Comparison of ENCODE assay signal across 8 cellular contexts in the genomic region with DNA sequence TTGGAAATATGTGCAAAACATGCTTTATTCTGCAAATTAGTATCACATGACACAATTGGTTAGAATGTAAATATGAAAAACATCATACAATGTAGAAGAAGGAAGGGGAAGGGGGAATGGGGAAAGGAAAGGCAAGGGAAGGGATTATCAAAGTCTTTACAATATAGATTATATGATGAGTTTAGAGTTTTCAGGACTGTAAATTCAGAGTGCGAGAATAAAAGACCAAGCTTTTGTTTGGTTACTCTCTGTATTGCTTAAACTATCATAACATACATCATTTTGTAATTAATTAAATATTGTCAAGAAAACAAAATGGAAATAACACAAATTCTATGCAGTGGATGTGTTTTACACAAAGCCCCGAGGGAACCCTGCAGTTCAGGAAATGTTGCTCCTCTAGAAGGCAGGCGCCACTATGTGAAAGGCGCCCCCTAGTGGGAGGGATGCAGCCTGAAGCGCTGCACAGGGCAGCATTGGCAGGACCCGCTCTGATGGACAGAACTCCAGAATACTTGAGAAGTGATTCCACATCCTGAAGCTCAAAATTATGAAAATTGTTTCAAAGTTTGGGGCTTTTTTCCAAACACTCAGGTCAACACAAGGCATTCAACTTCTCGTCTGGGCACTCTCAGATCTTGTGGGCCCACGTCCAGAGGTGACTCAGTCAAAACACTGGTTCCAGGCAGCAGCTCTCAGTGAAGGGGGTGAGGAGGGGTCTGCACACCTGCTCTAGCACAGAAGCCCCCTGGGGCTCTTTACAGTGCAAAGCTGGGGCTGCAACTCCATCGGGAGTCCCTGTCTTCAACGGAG. TPM values are rescaled to one million over a fixed set of nuclear protein-coding genes. Genes with fewer than 3 reads are reported as not detected.
DNase-seq lines count a peak whose midpoint lies in the region; ATAC-seq and TF ChIP-seq lines count a peak whose summit lies in the region.

No MANE protein-coding gene starts in this region.

- DNase-seq in CD8-positive, alpha-beta T cell = peak; percentile 34 to 81 (median 65)
- DNase-seq in HK-2 (ENCODE audit: unreplicated experiment) (peak; percentile 76), RKO (ENCODE audit: low spot score) (peak; percentile 63), foreskin keratinocyte (peak; percentile 10 to 46), osteoblast (ENCODE audit: insufficient read length, low spot score, missing footprints) (peak; percentile 92), thoracic aorta (ENCODE audit: low spot score) (peak; percentile 11)

- peak; percentile 77 for ATAC-seq in CD8-positive, alpha-beta T cell
- ATAC-seq in GM19372 (IDR thresholded peaks at IDR 0.05; ENCODE audit: low read depth, unreplicated experiment) (peak; percentile 84), foreskin keratinocyte (peak; percentile 91), thoracic aorta (ENCODE audit: insufficient number of reproducible peaks, low FRiP score, low read depth) (peak; percentile 65)
- peak; percentile 85 for ATAC-seq in activated T-helper 17 cell treated with anti-CD3 and anti-CD28 coated beads, Interleukin-2, amount 50 U/mL, for 72 hours (replicated peaks)

- POLR2A ChIA-PET in CD8-positive, alpha-beta T cell (lab: Charles Lee) = interaction anchor here (0.6 kb wide), 1 partner anchor 805 kb away, joined by 4 read pairs; no protein-coding TSS in a partner anchor

- no peaks in the 10 kb centered on the region for H3K9me3 Mint-ChIP-seq in CD8-positive, alpha-beta T cell
- no peaks in the 10 kb centered on the region for H3K9me3 Mint-ChIP-seq in activated T-helper 17 cell treated with anti-CD3 and anti-CD28 coated beads, Interleukin-2, amount 50 U/mL, for 72 hours

- no peaks in the 10 kb centered on the region for H3K79me2 ChIP-seq in osteoblast (ENCODE audit: insufficient read depth, low read length)

- H3K27ac Mint-ChIP-seq in CD8-positive, alpha-beta T cell = no peak overlapping the region
- no peak overlapping the region for H3K27ac Mint-ChIP-seq in activated T-helper 17 cell treated with anti-CD3 and anti-CD28 coated beads, Interleukin-2, amount 50 U/mL, for 72 hours

- no peak overlapping the region for H3K4me2 ChIP-seq in osteoblast (ENCODE audit: insufficient read depth, low read length)

- H3K4me1 Mint-ChIP-seq in CD8-positive, alpha-beta T cell (ENCODE audit: low read depth) = peaks cover 1% of the 10 kb centered on the region
- H3K4me1 Mint-ChIP-seq in activated T-helper 17 cell treated with anti-CD3 and anti-CD28 coated beads, Interleukin-2, amount 50 U/mL, for 72 hours = no peaks in the 10 kb centered on the region

- no peaks in the 10 kb centered on the region for H3K36me3 Mint-ChIP-seq in CD8-positive, alpha-beta T cell
- H3K36me3 Mint-ChIP-seq in activated T-helper 17 cell treated with anti-CD3 and anti-CD28 coated beads, Interleukin-2, amount 50 U/mL, for 72 hours (ENCODE audit: low read depth) = no peaks in the 10 kb centered on the region

- peak; percentile 96 for TF ChIP-seq CTCF in CD8-positive, alpha-beta T cell (IDR thresholded peaks at IDR 0.05)
- TF ChIP-seq CTCF in foreskin keratinocyte (conservative IDR thresholded peaks at IDR 0.05) = peak; percentile 89
- TF ChIP-seq CTCF in osteoblast (IDR thresholded peaks at IDR 0.05; ENCODE audit: extremely low read depth, low read depth, low read length) = peak; percentile 99
- TF ChIP-seq CTCF in thoracic aorta (IDR thresholded peaks at IDR 0.05) = peak; percentile 83

- no peak overlapping the region for H2AFZ ChIP-seq in osteoblast (ENCODE audit: low read length)

- no peaks in the 10 kb centered on the region for H3K27me3 Mint-ChIP-seq in CD8-positive, alpha-beta T cell (ENCODE audit: low read depth)
- no peaks in the 10 kb centered on the region for H3K27me3 Mint-ChIP-seq in activated T-helper 17 cell treated with anti-CD3 and anti-CD28 coated beads, Interleukin-2, amount 50 U/mL, for 72 hours

- H3K4me3 ChIP-seq in CD8-positive, alpha-beta T cell (ENCODE audit: low read depth, low read length) = no peak overlapping the region
- H3K4me3 ChIP-seq in osteoblast (ENCODE audit: insufficient read depth, low read length) = no peak overlapping the region
- no peak overlapping the region for H3K4me3 ChIP-seq in thoracic aorta

- H3K9me3 ChIP-seq in CD8-positive, alpha-beta T cell (ENCODE audit: low read length) = no peaks in the 10 kb centered on the region
- H3K9me3 ChIP-seq in osteoblast (ENCODE audit: low read depth, low read length) (no peaks in the 10 kb centered on the region), thoracic aorta (no peaks in the 10 kb centered on the region)

- CTCF ChIA-PET in CD8-positive, alpha-beta T cell (lab: Charles Lee) = interaction anchor here (0.9 to 5.9 kb wide), 11 partner anchors 9 to 672 kb away, joined by 3 to 42 read pairs (median 3); partner anchors contain the start of gene TMEM254

- H3K36me3 ChIP-seq in CD8-positive, alpha-beta T cell (ENCODE audit: insufficient read depth, low read length) = no peaks in the 10 kb centered on the region
- H3K36me3 ChIP-seq in osteoblast (ENCODE audit: insufficient read depth, low read length) = no peaks in the 10 kb centered on the region
- H3K36me3 ChIP-seq in thoracic aorta = no peaks in the 10 kb centered on the region

- H3K4me3 Mint-ChIP-seq in CD8-positive, alpha-beta T cell = no peak overlapping the region
- H3K4me3 Mint-ChIP-seq in activated T-helper 17 cell treated with anti-CD3 and anti-CD28 coated beads, Interleukin-2, amount 50 U/mL, for 72 hours = no peak overlapping the region

- H3K4me1 ChIP-seq in CD8-positive, alpha-beta T cell (ENCODE audit: insufficient read depth, low read length) = no peaks in the 10 kb centered on the region
- no peaks in the 10 kb centered on the region for H3K4me1 ChIP-seq in foreskin keratinocyte
- no peaks in the 10 kb centered on the region for H3K4me1 ChIP-seq in osteoblast (ENCODE audit: insufficient read depth, low read length)
- no peaks in the 10 kb centered on the region for H3K4me1 ChIP-seq in thoracic aorta (ENCODE audit: control insufficient read depth in 1 of 2, low read depth in 2 of 2)

- intact Hi-C loops in CD8-positive, alpha-beta T cell (cut with DNase I, micrococcal nuclease) = loop anchor here (2.0 to 10.0 kb wide), 3 partner anchors 482 to 510 kb away; partner anchors contain the start of gene SFTPA2 (in 1 of the 2)

- H4K20me1 ChIP-seq in osteoblast (ENCODE audit: insufficient read depth, low read length) = no peaks in the 10 kb centered on the region

- H3K27me3 ChIP-seq in CD8-positive, alpha-beta T cell (ENCODE audit: insufficient read depth, low read length) = no peaks in the 10 kb centered on the region
- peaks cover 6% of the 10 kb centered on the region for H3K27me3 ChIP-seq in foreskin keratinocyte
- H3K27me3 ChIP-seq in osteoblast (ENCODE audit: insufficient read depth, low read length) = no peaks in the 10 kb centered on the region
- H3K27me3 ChIP-seq in thoracic aorta (replicated peaks; ENCODE audit: insufficient read depth) = no peaks in the 10 kb centered on the region

- no peak overlapping the region for H3K27ac ChIP-seq in CD8-positive, alpha-beta T cell (ENCODE audit: low read depth, low read length)
- no peak overlapping the region for H3K27ac ChIP-seq in foreskin keratinocyte
- no peak overlapping the region for H3K27ac ChIP-seq in osteoblast (ENCODE audit: low read depth, low read length)
- H3K27ac ChIP-seq in thoracic aorta = no peak overlapping the region

RNA-seq across cellular contexts. Expression of gene TMEM254, which starts 31.6 kb away (rescaled TPM):
- 1 to 10 TPM; 3.5 to 4.0 TPM for total RNA-seq in CD8-positive, alpha-beta T cell
- 1 to 10 TPM; 8.4 to 8.5 TPM for total RNA-seq in activated T-helper 17 cell treated with anti-CD3 and anti-CD28 coated beads, Interleukin-2, amount 50 U/mL, for 72 hours
- total RNA-seq in foreskin keratinocyte = 10.3 and 11.7 TPM in 2 replicates
- polyA plus RNA-seq in foreskin keratinocyte = 12.0 and 15.3 TPM in 2 replicates
- 8.7 and 12.1 TPM in 2 replicates for total RNA-seq in osteoblast
- 10 to 100 TPM in 1 of 2 donors, 1 to 10 TPM in 1; 5.1 to 10.7 TPM for total RNA-seq in thoracic aorta

Comparison
In these comparisons a context has a peak if more than half of its experiments do, and no peak if none do; other contexts are left out.
1. DNase-seq: peak in every context shown above with its lines; median percentile 92 in osteoblast; 76 in HK-2; 65 in CD8-positive, alpha-beta T cell; 63 in RKO; 28 in foreskin keratinocyte; 11 in thoracic aorta.